Comparison of ENCODE assay signal across 1 cellular context in the genomic region with DNA sequence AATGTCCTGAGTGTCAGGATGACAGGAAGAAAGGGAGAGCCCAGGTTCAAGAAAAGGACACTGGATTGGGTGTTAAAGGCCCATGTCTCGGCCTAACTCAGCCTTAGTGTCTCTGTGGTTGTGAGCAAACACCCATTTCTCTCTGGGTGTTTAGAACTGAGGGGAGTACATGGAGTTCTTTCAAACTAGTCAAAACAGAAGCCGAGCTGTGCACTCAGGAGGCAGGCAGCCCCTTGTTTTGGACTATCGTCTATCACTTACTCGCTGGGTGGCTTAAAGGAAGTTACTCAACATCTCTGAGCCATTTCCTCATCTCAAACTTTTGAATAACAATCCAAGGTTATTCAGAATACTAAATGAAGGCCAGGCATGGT.
TF ChIP-seq lines count a peak whose summit lies in the region.

No MANE protein-coding gene starts in this region.

TF ChIP-seq in HCT116, 20 proteins besides CTCF, POLR2A, EP300 and RAD21 (continued from another document):
- TF ChIP-seq, protein P1, sequence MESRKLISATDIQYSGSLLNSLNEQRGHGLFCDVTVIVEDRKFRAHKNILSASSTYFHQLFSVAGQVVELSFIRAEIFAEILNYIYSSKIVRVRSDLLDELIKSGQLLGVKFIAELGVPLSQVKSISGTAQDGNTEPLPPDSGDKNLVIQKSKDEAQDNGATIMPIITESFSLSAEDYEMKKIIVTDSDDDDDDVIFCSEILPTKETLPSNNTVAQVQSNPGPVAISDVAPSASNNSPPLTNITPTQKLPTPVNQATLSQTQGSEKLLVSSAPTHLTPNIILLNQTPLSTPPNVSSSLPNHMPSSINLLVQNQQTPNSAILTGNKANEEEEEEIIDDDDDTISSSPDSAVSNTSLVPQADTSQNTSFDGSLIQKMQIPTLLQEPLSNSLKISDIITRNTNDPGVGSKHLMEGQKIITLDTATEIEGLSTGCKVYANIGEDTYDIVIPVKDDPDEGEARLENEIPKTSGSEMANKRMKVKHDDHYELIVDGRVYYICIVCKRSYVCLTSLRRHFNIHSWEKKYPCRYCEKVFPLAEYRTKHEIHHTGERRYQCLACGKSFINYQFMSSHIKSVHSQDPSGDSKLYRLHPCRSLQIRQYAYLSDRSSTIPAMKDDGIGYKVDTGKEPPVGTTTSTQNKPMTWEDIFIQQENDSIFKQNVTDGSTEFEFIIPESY (IDR thresholded peaks at IDR 0.05; ENCODE audit: extremely low read depth, insufficient replicate concordance, low read length), result no peak
